13 cellular contexts compared by ENCODE assay signal in genomic region chr3:138081371-138082084, GRCh38. TPM values are rescaled to one million over a fixed set of nuclear protein-coding genes. Genes with fewer than 3 reads are reported as not detected.
DNase-seq lines count a peak whose midpoint lies in the region; ATAC-seq and TF ChIP-seq lines count a peak whose summit lies in the region.
"Had no signal": no experiment of that assay in that cellular context is flagged by ENCODE, and none has a peak within 500 bp of the region (broad histone marks: within the 10 kb centered on the region; RNA-seq: fewer than 3 reads in every experiment).

No MANE protein-coding gene starts in this region.

- no peaks in the 10 kb centered on the region for H3K27me3 ChIP-seq in left lung
- H3K27me3 ChIP-seq: body of pancreas, gastrocnemius medialis had no signal

- no peaks in the 10 kb centered on the region for H3K9me3 ChIP-seq in left lung
- H3K9me3 ChIP-seq: body of pancreas, gastrocnemius medialis had no signal

- peak overlapping the region; percentile 40 to 46 for H3K27ac ChIP-seq in left lung
- H3K27ac ChIP-seq: gastrocnemius medialis had no signal

- no peak for TF ChIP-seq CTCF in astrocyte of the cerebellum (IDR thresholded peaks at IDR 0.05; ENCODE audit: low read depth, low read length, missing control alignments)
- no peak for TF ChIP-seq CTCF in left lung (IDR thresholded peaks at IDR 0.05)
- no peak for TF ChIP-seq CTCF in WTC11 (IDR thresholded peaks at IDR 0.05)

- H3K36me3 ChIP-seq in left lung, result peaks cover 0 to 36% of the 10 kb centered on the region in 2 donors

- no peaks in the 10 kb centered on the region for H3K9me3 Mint-ChIP-seq in stimulated activated naive CD8-positive, alpha-beta T cell treated with anti-CD3 and anti-CD28 coated beads, Interleukin-15, Interleukin-2, amounts not matched to agents 100 ng/mL and 50 ng/mL, for 24 hours
- H3K9me3 Mint-ChIP-seq in WTC11, result peaks cover under 1% of the 10 kb centered on the region
- H3K9me3 Mint-ChIP-seq: memory B cell; stimulated activated effector memory CD8-positive, alpha-beta T cell treated with anti-CD3 and anti-CD28 coated beads, Interleukin-12 subunit alpha, Interleukin-12 subunit beta, amount 100 ng/mL, for 72 hours had no signal

- H3K4me3 Mint-ChIP-seq in stimulated activated naive CD8-positive, alpha-beta T cell treated with anti-CD3 and anti-CD28 coated beads, Interleukin-15, Interleukin-2, amounts not matched to agents 100 ng/mL and 50 ng/mL, for 24 hours, result no peak overlapping the region
- H3K4me3 Mint-ChIP-seq in WTC11, result no peak overlapping the region
- H3K4me3 Mint-ChIP-seq: memory B cell; stimulated activated effector memory CD8-positive, alpha-beta T cell treated with anti-CD3 and anti-CD28 coated beads, Interleukin-12 subunit alpha, Interleukin-12 subunit beta, amount 100 ng/mL, for 72 hours had no signal

- no peaks in the 10 kb centered on the region for H3K36me3 Mint-ChIP-seq in stimulated activated naive CD8-positive, alpha-beta T cell treated with anti-CD3 and anti-CD28 coated beads, Interleukin-15, Interleukin-2, amounts not matched to agents 100 ng/mL and 50 ng/mL, for 24 hours (ENCODE audit: low read depth)
- H3K36me3 Mint-ChIP-seq in WTC11, result peaks cover 27% of the 10 kb centered on the region
- H3K36me3 Mint-ChIP-seq: memory B cell; stimulated activated effector memory CD8-positive, alpha-beta T cell treated with anti-CD3 and anti-CD28 coated beads, Interleukin-12 subunit alpha, Interleukin-12 subunit beta, amount 100 ng/mL, for 72 hours had no signal

- in situ Hi-C loops in astrocyte of the cerebellum (cut with HindIII; ENCODE audit: low sequenced_read_pairs), result no loop called here

- DNase-seq in stimulated activated naive CD8-positive, alpha-beta T cell treated with anti-CD3 and anti-CD28 coated beads, Interleukin-15, Interleukin-2, amounts not matched to agents 100 U/mL and 50 U/mL, for 24 hours, result no peak
- DNase-seq in astrocyte of the cerebellum (ENCODE audit: low read depth), result peak; percentile 51
- DNase-seq in left lung, result no peak
- DNase-seq in NCI-H146 treated with DMSO at 0.1 percent for 48 hours (lab: John Stamatoyannopoulos, UW; ENCODE audit: unreplicated experiment), result no peak
- DNase-seq in HT-29 (ENCODE audit: low spot score), result no peak
- DNase-seq in WTC11 (ENCODE audit: low spot score), result no peak
- DNase-seq: body of pancreas, gastrocnemius medialis had no signal

- POLR2A ChIA-PET in WTC11 (lab: Charles Lee), result no interaction called here

- intact Hi-C loops in left lung (cut with DNase I), result no loop called here

- peak overlapping the region; percentile 40 for H3K27ac Mint-ChIP-seq in stimulated activated naive CD8-positive, alpha-beta T cell treated with anti-CD3 and anti-CD28 coated beads, Interleukin-15, Interleukin-2, amounts not matched to agents 100 ng/mL and 50 ng/mL, for 24 hours
- no peak overlapping the region for H3K27ac Mint-ChIP-seq in WTC11
- H3K27ac Mint-ChIP-seq: memory B cell; stimulated activated effector memory CD8-positive, alpha-beta T cell treated with anti-CD3 and anti-CD28 coated beads, Interleukin-12 subunit alpha, Interleukin-12 subunit beta, amount 100 ng/mL, for 72 hours had no signal

- ATAC-seq in stimulated activated naive CD8-positive, alpha-beta T cell treated with anti-CD3 and anti-CD28 coated beads, Interleukin-15, Interleukin-2, amounts not matched to agents 100 U/mL and 50 U/mL, for 24 hours, result no peak
- ATAC-seq in left lung (peak; percentile 59), HG03439 (IDR thresholded peaks at IDR 0.05; ENCODE audit: unreplicated experiment) (no peak), WTC11 (no peak)
- ATAC-seq: gastrocnemius medialis, K562 had no signal

- H3K4me3 ChIP-seq in astrocyte of the cerebellum (ENCODE audit: low read depth, low read length) (peak overlapping the region; percentile 1), left lung (no peak overlapping the region)
- H3K4me3 ChIP-seq: body of pancreas, gastrocnemius medialis, K562 had no signal

- peaks cover 0 to 14% of the 10 kb centered on the region in 2 donors for H3K4me1 ChIP-seq in left lung
- H3K4me1 ChIP-seq: gastrocnemius medialis had no signal

- H3K27me3 Mint-ChIP-seq in stimulated activated naive CD8-positive, alpha-beta T cell treated with anti-CD3 and anti-CD28 coated beads, Interleukin-15, Interleukin-2, amounts not matched to agents 100 ng/mL and 50 ng/mL, for 24 hours, result peaks cover 9% of the 10 kb centered on the region
- no peaks in the 10 kb centered on the region for H3K27me3 Mint-ChIP-seq in WTC11 (ENCODE audit: low read depth)

- CTCF ChIA-PET in WTC11 (lab: Charles Lee), result interaction anchor here (1.2 to 2.8 kb wide), 3 partner anchors 8 to 37 kb away, joined by 4 to 13 read pairs (median 6); no protein-coding TSS in a partner anchor

- H3K4me1 Mint-ChIP-seq in stimulated activated naive CD8-positive, alpha-beta T cell treated with anti-CD3 and anti-CD28 coated beads, Interleukin-15, Interleukin-2, amounts not matched to agents 100 ng/mL and 50 ng/mL, for 24 hours (ENCODE audit: low read depth), result peaks cover 49% of the 10 kb centered on the region
- H3K4me1 Mint-ChIP-seq in WTC11, result 0 out of 2 replicates have a peak, but pooled peaks cover 5% of the 10 kb centered on the region
- H3K4me1 Mint-ChIP-seq: memory B cell had no signal

TF ChIP-seq in WTC11, 78 proteins besides CTCF, POLR2A, EP300 and RAD21 (continues in another document):
- no peak for TF ChIP-seq TP53 (CRISPR knock-in tag; IDR thresholded peaks at IDR 0.05)
- no peak for TF ChIP-seq HMGA2 (CRISPR knock-in tag; IDR thresholded peaks at IDR 0.05)
- no peak for TF ChIP-seq ZNF671 (CRISPR knock-in tag; IDR thresholded peaks at IDR 0.05)
- TF ChIP-seq MAX (CRISPR knock-in tag; IDR thresholded peaks at IDR 0.05), result no peak
- TF ChIP-seq ELF4 (CRISPR knock-in tag; IDR thresholded peaks at IDR 0.05; ENCODE audit: low read depth), result no peak
- no peak for TF ChIP-seq ETV6 (CRISPR knock-in tag; IDR thresholded peaks at IDR 0.05)
- no peak for TF ChIP-seq ATF6 (CRISPR knock-in tag; IDR thresholded peaks at IDR 0.05)
- TF ChIP-seq STAT6 (CRISPR knock-in tag; conservative IDR thresholded peaks at IDR 0.05; ENCODE audit: low read depth), result no peak
- TF ChIP-seq NR3C1 (CRISPR knock-in tag; conservative IDR thresholded peaks at IDR 0.05; ENCODE audit: low read depth), result no peak
- TF ChIP-seq GABPB1 (CRISPR knock-in tag; IDR thresholded peaks at IDR 0.05), result no peak
- TF ChIP-seq ZMAT4 (CRISPR knock-in tag; IDR thresholded peaks at IDR 0.05), result no peak
- TF ChIP-seq JAZF1 (CRISPR knock-in tag; IDR thresholded peaks at IDR 0.05), result no peak
- no peak for TF ChIP-seq PREB (CRISPR knock-in tag; IDR thresholded peaks at IDR 0.05; ENCODE audit: borderline replicate concordance)

RNA-seq across cellular contexts. Expression of gene DZIP1L, which starts 33.9 kb away (rescaled TPM):
- total RNA-seq in left lung, result 10 to 100 TPM; 14.0 to 16.6 TPM
- not detected in 2 replicates for total RNA-seq in HT-29 (2014; rRNA removed; shearing (Covaris generic))
- 11.2 to 15.3 TPM (median 11.2 TPM) in 3 replicates for total RNA-seq in WTC11 (2021)

RNA-seq across cellular contexts. Expression of gene A4GNT, which starts 50.7 kb away (rescaled TPM):
- total RNA-seq in left lung (not detected), WTC11 (2021) (not detected in 3 replicates)
- not detected in 2 replicates for total RNA-seq in HT-29 (2014; rRNA removed; shearing (Covaris generic))
- total RNA-seq: gastrocnemius medialis, K562 had no signal

Comparison
In these comparisons a context has a peak if more than half of its experiments do, and no peak if none do; other contexts are left out.
1. RNA of gene DZIP1L, which starts 33.9 kb away (total RNA-seq): 14.0 to 16.6 TPM in left lung and 11.2 to 15.3 TPM in WTC11; not detected in HT-29; every median in the first group is over 10 times any median in the second.